11 cellular contexts compared by ENCODE assay signal in genomic region chr3:46228259-46229222, GRCh38. TPM values are rescaled to one million over a fixed set of nuclear protein-coding genes. Genes with fewer than 3 reads are reported as not detected.
A peak's percentile ranks its signal among the peaks of the same experiment; 100 is the strongest.
DNase-seq lines count a peak whose midpoint lies in the region; ATAC-seq, FAIRE-seq and TF ChIP-seq lines count a peak whose summit lies in the region.
"Had no signal": no experiment of that assay in that cellular context is flagged by ENCODE, and none has a peak within 500 bp of the region (broad histone marks: within the 10 kb centered on the region; RNA-seq: fewer than 3 reads in every experiment).

No MANE protein-coding gene starts in this region.

- H3K36me3 ChIP-seq in bronchial epithelial cell (ENCODE audit: control insufficient read depth, insufficient read depth, low read length), result no peaks in the 10 kb centered on the region
- H3K36me3 ChIP-seq: stomach had no signal

- H3K27me3 ChIP-seq in bronchial epithelial cell (ENCODE audit: control insufficient read depth, insufficient read depth, low read length) (peaks cover 4% of the 10 kb centered on the region), dorsolateral prefrontal cortex (peaks cover 0 to 9% (median 0%) of the 10 kb centered on the region in 45 donors)

- TF ChIP-seq CTCF in bronchial epithelial cell (IDR thresholded peaks at IDR 0.05; ENCODE audit: insufficient read depth, low read length, severe bottlenecking), result no peak
- TF ChIP-seq CTCF in omental fat pad (IDR thresholded peaks at IDR 0.05), result no peak
- TF ChIP-seq CTCF in dorsolateral prefrontal cortex (IDR thresholded peaks at IDR 0.05 in 54 of 56, conservative IDR thresholded peaks at IDR 0.05 in 2 of 56; ENCODE audit: low read depth in 1 of 56, partially characterized antibody in 56 of 56), result peak in 1 of 56 donors; percentile 14

- intact Hi-C loops in dorsolateral prefrontal cortex (cut with DNase I), result no loop called here

- H3K4me3 ChIP-seq in bronchial epithelial cell (ENCODE audit: low read depth, low read length) (no peak overlapping the region), dorsolateral prefrontal cortex (no peak overlapping the region)
- H3K4me3 ChIP-seq: mucosa of descending colon, stomach had no signal

- FAIRE-seq in bronchial epithelial cell (lab: Jason Lieb, UNC), result no peak

- DNase-seq in GM04504 (ENCODE audit: low read depth) (peak; percentile 66), MV-4-11 (lab: John Stamatoyannopoulos, UW) (peak; percentile 99), bronchial epithelial cell (ENCODE audit: low read depth) (peak; percentile 73), omental fat pad (ENCODE audit: low spot score) (no peak), dorsolateral prefrontal cortex (no peak), DMS153 (lab: John Stamatoyannopoulos, UW) (no peak)
- DNase-seq in activated CD4-positive, alpha-beta T cell treated with anti-CD3 and anti-CD28 coated beads, Interleukin-2, amount 50 U/mL, for 4 hours, result no peak
- DNase-seq: NCI-H2171 treated with DMSO at 0.1 percent for 48 hours, stomach had no signal

- peak; percentile 91 for ATAC-seq in omental fat pad (ENCODE audit: low FRiP score)
- ATAC-seq: mucosa of descending colon had no signal

- no peak overlapping the region for H3K27ac ChIP-seq in dorsolateral prefrontal cortex
- H3K27ac ChIP-seq: stomach had no signal

RNA-seq across cellular contexts. Expression of gene CCR3, which starts 13.7 kb away (rescaled TPM):
- under 0.01 TPM in 1 of 2 replicates, not detected in the other for total RNA-seq in bronchial epithelial cell
- under 1 TPM in 1 of 4 donors, not detected in 3; 0.37 TPM for total RNA-seq in omental fat pad
- under 1 TPM in 2 of 120 experiments, not detected in 118; 0.38 to 0.43 TPM for total RNA-seq in dorsolateral prefrontal cortex
- total RNA-seq: chondrocyte had no signal

RNA-seq across cellular contexts. Expression of gene CCR1, which starts 20.4 kb away (rescaled TPM):
- total RNA-seq in bronchial epithelial cell, result not detected in 2 replicates
- total RNA-seq in omental fat pad, result 10 to 100 TPM; 12.9 to 88.6 (median 25.1) TPM
- 10 to 100 TPM in 4 of 120 experiments, 1 to 10 TPM in 112, under 1 TPM in 4; 0.56 to 17.4 (median 3.0) TPM for total RNA-seq in dorsolateral prefrontal cortex
- total RNA-seq: chondrocyte had no signal

Comparison
In these comparisons a context has a peak if more than half of its experiments do, and no peak if none do; other contexts are left out.
1. DNase-seq: peak in GM04504 (single experiment), MV-4-11 (single experiment) and bronchial epithelial cell (single experiment); none in omental fat pad (single experiment), activated CD4-positive, alpha-beta T cell treated with anti-CD3 and anti-CD28 coated beads, Interleukin-2, amount 50 U/mL, for 4 hours (0 of 2), dorsolateral prefrontal cortex (0 of 10) and DMS153 (single experiment).